1 cellular context compared by ENCODE assay signal in the genomic region with DNA sequence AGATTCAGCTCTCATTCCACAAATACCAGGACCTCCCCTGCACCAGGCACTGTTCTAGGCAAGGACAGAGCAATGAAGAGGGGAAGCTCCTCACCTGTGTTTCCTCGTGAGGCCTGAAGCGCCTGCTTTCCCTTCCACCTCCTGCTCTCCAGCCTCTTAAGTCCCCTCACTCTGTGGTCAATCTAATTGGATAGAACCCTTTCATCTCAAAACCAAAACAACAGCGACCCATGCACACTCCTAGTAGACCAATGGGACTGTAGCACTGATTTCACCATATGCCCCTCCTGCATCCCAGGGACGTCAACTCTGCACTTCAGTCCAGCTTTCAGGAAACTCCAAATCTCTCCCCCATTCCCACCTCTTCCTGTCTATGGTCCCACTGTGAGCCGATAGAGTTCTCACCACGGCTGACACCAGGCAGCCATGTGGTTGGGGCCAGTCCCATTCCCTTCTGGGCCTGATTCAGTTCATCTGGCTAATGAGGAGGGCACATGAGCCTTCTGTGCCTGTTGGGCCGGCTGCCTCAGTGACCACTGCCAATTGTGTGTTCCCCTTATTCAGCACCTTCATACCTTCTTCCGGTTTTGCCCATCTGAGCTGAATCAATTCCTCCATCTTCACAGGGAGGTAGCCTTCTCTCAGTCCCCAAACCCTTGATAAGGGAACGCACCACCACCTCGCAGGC.
TF ChIP-seq lines count a peak whose summit lies in the region.

No MANE protein-coding gene starts in this region.

TF ChIP-seq in HCT116, 20 proteins besides CTCF, POLR2A, EP300 and RAD21:
- TF ChIP-seq ZFX (IDR thresholded peaks at IDR 0.05) (no peak), YY1 (IDR thresholded peaks at IDR 0.05; ENCODE audit: extremely low read depth, insufficient replicate concordance, low read depth, low read length) (no peak), SIN3A (IDR thresholded peaks at IDR 0.05; ENCODE audit: low read depth) (no peak), CEBPB (IDR thresholded peaks at IDR 0.05; ENCODE audit: low read depth) (no peak), EGR1 (IDR thresholded peaks at IDR 0.05; ENCODE audit: low read depth) (no peak), ELF1 (IDR thresholded peaks at IDR 0.05; ENCODE audit: borderline replicate concordance, low read depth) (no peak), EZH2phosphoT487 (IDR thresholded peaks at IDR 0.05; ENCODE audit: borderline replicate concordance) (no peak), SP1 (IDR thresholded peaks at IDR 0.05; ENCODE audit: low read depth) (no peak), TCF7L2 (IDR thresholded peaks at IDR 0.05; ENCODE audit: borderline replicate concordance, extremely low read depth, insufficient read depth, insufficient read length) (no peak), FOSL1 (IDR thresholded peaks at IDR 0.05; ENCODE audit: low read depth) (no peak), POLR2AphosphoS5 (IDR thresholded peaks at IDR 0.05; ENCODE audit: low read depth, low read length) (no peak), ZNF274 (IDR thresholded peaks at IDR 0.05; ENCODE audit: low read depth, low read length) (no peak), CBX3 (IDR thresholded peaks at IDR 0.05; ENCODE audit: low read depth) (no peak), JUND (IDR thresholded peaks at IDR 0.05) (no peak), SRF (IDR thresholded peaks at IDR 0.05; ENCODE audit: low read depth) (no peak)
- TF ChIP-seq, protein P1, sequence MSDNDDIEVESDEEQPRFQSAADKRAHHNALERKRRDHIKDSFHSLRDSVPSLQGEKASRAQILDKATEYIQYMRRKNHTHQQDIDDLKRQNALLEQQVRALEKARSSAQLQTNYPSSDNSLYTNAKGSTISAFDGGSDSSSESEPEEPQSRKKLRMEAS (IDR thresholded peaks at IDR 0.05), result no peak
- TF ChIP-seq, protein P2, sequence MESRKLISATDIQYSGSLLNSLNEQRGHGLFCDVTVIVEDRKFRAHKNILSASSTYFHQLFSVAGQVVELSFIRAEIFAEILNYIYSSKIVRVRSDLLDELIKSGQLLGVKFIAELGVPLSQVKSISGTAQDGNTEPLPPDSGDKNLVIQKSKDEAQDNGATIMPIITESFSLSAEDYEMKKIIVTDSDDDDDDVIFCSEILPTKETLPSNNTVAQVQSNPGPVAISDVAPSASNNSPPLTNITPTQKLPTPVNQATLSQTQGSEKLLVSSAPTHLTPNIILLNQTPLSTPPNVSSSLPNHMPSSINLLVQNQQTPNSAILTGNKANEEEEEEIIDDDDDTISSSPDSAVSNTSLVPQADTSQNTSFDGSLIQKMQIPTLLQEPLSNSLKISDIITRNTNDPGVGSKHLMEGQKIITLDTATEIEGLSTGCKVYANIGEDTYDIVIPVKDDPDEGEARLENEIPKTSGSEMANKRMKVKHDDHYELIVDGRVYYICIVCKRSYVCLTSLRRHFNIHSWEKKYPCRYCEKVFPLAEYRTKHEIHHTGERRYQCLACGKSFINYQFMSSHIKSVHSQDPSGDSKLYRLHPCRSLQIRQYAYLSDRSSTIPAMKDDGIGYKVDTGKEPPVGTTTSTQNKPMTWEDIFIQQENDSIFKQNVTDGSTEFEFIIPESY (IDR thresholded peaks at IDR 0.05; ENCODE audit: extremely low read depth, insufficient replicate concordance, low read length), result no peak
- TF ChIP-seq, protein P3, sequence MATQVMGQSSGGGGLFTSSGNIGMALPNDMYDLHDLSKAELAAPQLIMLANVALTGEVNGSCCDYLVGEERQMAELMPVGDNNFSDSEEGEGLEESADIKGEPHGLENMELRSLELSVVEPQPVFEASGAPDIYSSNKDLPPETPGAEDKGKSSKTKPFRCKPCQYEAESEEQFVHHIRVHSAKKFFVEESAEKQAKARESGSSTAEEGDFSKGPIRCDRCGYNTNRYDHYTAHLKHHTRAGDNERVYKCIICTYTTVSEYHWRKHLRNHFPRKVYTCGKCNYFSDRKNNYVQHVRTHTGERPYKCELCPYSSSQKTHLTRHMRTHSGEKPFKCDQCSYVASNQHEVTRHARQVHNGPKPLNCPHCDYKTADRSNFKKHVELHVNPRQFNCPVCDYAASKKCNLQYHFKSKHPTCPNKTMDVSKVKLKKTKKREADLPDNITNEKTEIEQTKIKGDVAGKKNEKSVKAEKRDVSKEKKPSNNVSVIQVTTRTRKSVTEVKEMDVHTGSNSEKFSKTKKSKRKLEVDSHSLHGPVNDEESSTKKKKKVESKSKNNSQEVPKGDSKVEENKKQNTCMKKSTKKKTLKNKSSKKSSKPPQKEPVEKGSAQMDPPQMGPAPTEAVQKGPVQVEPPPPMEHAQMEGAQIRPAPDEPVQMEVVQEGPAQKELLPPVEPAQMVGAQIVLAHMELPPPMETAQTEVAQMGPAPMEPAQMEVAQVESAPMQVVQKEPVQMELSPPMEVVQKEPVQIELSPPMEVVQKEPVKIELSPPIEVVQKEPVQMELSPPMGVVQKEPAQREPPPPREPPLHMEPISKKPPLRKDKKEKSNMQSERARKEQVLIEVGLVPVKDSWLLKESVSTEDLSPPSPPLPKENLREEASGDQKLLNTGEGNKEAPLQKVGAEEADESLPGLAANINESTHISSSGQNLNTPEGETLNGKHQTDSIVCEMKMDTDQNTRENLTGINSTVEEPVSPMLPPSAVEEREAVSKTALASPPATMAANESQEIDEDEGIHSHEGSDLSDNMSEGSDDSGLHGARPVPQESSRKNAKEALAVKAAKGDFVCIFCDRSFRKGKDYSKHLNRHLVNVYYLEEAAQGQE (IDR thresholded peaks at IDR 0.05; ENCODE audit: low read depth), result no peak
TF ChIP-seq in HCT116: peak in this region for 0.
